Comparison of ENCODE assay signal across 1 cellular context in genomic region chr3:152559246-152559645, GRCh38.
TF ChIP-seq lines count a peak whose summit lies in the region.

No MANE protein-coding gene starts in this region.

TF ChIP-seq in H1, 55 proteins besides CTCF, POLR2A, EP300 and RAD21 (continued from another document):
- TF ChIP-seq CTBP2 (IDR thresholded peaks at IDR 0.05; ENCODE audit: borderline replicate concordance, insufficient read depth, insufficient read length, low read length), result no peak
- TF ChIP-seq NRF1 (IDR thresholded peaks at IDR 0.05; ENCODE audit: low read depth, low read length), result no peak
- TF ChIP-seq ZNF274 (IDR thresholded peaks at IDR 0.05; ENCODE audit: borderline replicate concordance, extremely low read depth, low read length), result no peak
